ENCODE assay signal across 22 cellular contexts in the genomic region with DNA sequence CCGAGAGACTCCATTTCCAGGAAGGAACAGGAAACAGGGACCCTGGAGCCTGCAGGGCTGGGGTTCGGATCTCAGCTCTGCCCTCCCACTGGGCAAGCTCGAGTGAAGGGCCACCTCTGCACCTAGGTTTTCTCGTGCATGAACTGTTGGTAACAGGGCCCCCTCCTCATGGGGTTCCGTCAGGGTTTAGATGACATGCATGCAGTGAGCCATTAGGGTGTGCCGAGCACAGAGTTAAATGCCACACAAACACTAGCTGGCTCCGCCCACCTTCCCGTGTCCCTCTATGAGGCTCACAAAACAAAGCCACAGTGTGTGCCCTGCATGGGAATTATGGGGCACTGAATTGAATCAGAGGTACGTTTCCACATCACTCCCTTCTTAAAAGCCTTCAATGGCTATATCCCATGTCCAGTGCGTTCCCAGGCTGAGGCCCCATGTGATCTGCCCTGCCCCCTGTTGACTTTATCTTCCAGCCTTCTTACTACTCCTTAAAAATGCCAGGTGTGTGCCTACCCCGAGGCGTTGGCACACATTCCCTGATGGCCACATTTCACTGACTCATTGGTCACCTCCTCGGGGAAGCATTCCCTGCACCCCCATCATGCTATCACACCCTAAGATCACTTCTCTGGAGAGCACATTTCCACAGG. TPM values are rescaled to one million over a fixed set of nuclear protein-coding genes. Genes with fewer than 3 reads are reported as not detected.
DNase-seq lines count a peak whose midpoint lies in the region; ATAC-seq, FAIRE-seq and TF ChIP-seq lines count a peak whose summit lies in the region.
"Had no signal": no experiment of that assay in that cellular context is flagged by ENCODE, and none has a peak within 500 bp of the region (broad histone marks: within the 10 kb centered on the region; RNA-seq: fewer than 3 reads in every experiment).

No MANE protein-coding gene starts in this region.

- FAIRE-seq in K562 (lab: Jason Lieb, UNC), result no peak
- FAIRE-seq: H54, islet of Langerhans had no signal

- H3K9ac ChIP-seq in BLaER1, result no peak overlapping the region
- H3K9ac ChIP-seq in K562 (ENCODE audit: insufficient read depth in 1 of 2, low read depth in 2 of 2, low read length in 2 of 2), result peak overlapping the region in 1 of 2 experiments; percentile 14; a peak in 1 of 4 replicates
- H3K9ac ChIP-seq in neuronal stem cell (ENCODE audit: low read depth, low read length, poor library complexity), result no peak overlapping the region

- H3K79me1 ChIP-seq in neuronal stem cell (ENCODE audit: low read depth, low read length), result no peaks in the 10 kb centered on the region

- BruUV-seq in K562 (replicated peaks; lab: Mats Ljungman, UMichigan), result no TSS peak

- H3K27ac Mint-ChIP-seq in IgD-negative memory B cell, result peak overlapping the region in 2 of 3 donors; percentile 4 to 24
- no peak overlapping the region for H3K27ac Mint-ChIP-seq in chondrocyte (ENCODE audit: unreplicated experiment)
- no peak overlapping the region for H3K27ac Mint-ChIP-seq in natural killer cell treated with Interleukin-12 subunit alpha and Interleukin-12 subunit beta and Interleukin-15 and Interleukin-18, amount 100 ng/mL, for 72 hours
- H3K27ac Mint-ChIP-seq: activated CD8-positive, alpha-beta T cell treated with anti-CD3 and anti-CD28 coated beads for 36 hours; activated naive CD8-positive, alpha-beta T cell treated with anti-CD3 and anti-CD28 coated beads, Interleukin-2, amount 50 U/mL, for 24 hours; activated T-helper 1 cell treated with anti-CD3 and anti-CD28 coated beads, Interleukin-12 subunit alpha, Interleukin-12 subunit beta, Interleukin-2, Interleukin-4 antibody, amounts not matched to agents 30 ng/mL and 10 ng/mL and 1 ng/mL, durations not matched to agents 14 hours and 24 hours and 36 hours had no signal

- DNase-seq in K562 (ENCODE audit: extremely low read depth in 1 of 4, low spot score in 3 of 4) (no peak), neuronal stem cell (ENCODE audit: low spot score) (no peak), chondrocyte (ENCODE audit: low spot score) (no peak)
- DNase-seq in natural killer cell treated with Interleukin-12 subunit alpha and Interleukin-12 subunit beta and Interleukin-15 and Interleukin-18, amount 100 ng/mL, for 72 hours (ENCODE audit: low spot score), result no peak
- DNase-seq: activated CD8-positive, alpha-beta T cell treated with anti-CD3 and anti-CD28 coated beads for 36 hours; activated naive CD8-positive, alpha-beta T cell treated with anti-CD3 and anti-CD28 coated beads, Interleukin-2, amount 50 U/mL, for 24 hours; mucosa of descending colon; NCI-H510A treated with DMSO at 0.1 percent for 48 hours; occipital lobe; stimulated activated CD4-positive, alpha-beta T cell treated with anti-CD3 and anti-CD28 coated beads, Interleukin-4, amount 100 ng/mL, for 24 hours; stimulated activated CD8-positive, alpha-beta memory T cell treated with anti-CD3 and anti-CD28 coated beads, Interleukin-4, amount 100 ng/mL, for 48 hours had no signal

- H2BK12ac ChIP-seq in neuronal stem cell (ENCODE audit: low read length), result no peak overlapping the region

- H3K27me3 Mint-ChIP-seq in IgD-negative memory B cell, result peaks cover 4% of the 10 kb centered on the region
- no peaks in the 10 kb centered on the region for H3K27me3 Mint-ChIP-seq in chondrocyte (ENCODE audit: low read depth)
- peaks cover 6 to 15% of the 10 kb centered on the region in 2 donors for H3K27me3 Mint-ChIP-seq in natural killer cell treated with Interleukin-12 subunit alpha and Interleukin-12 subunit beta and Interleukin-15 and Interleukin-18, amount 100 ng/mL, for 72 hours

- ATAC-seq in K562 (0 out of 3 replicates have a peak, but pooled peaks have one; percentile 27), GM18520 (IDR thresholded peaks at IDR 0.05; ENCODE audit: unreplicated experiment) (no peak), HG03045 (IDR thresholded peaks at IDR 0.05; ENCODE audit: unreplicated experiment) (no peak)
- ATAC-seq in natural killer cell treated with Interleukin-12 subunit alpha and Interleukin-12 subunit beta and Interleukin-15 and Interleukin-18, amount 100 ng/mL, for 72 hours, result no peak
- ATAC-seq: activated CD8-positive, alpha-beta T cell treated with anti-CD3 and anti-CD28 coated beads for 36 hours; activated naive CD8-positive, alpha-beta T cell treated with anti-CD3 and anti-CD28 coated beads, Interleukin-2, amount 50 U/mL, for 24 hours; mucosa of descending colon had no signal

- no peaks in the 10 kb centered on the region for H3K9me3 Mint-ChIP-seq in IgD-negative memory B cell
- peaks cover 2% of the 10 kb centered on the region for H3K9me3 Mint-ChIP-seq in chondrocyte (ENCODE audit: low read depth)
- no peaks in the 10 kb centered on the region for H3K9me3 Mint-ChIP-seq in natural killer cell treated with Interleukin-12 subunit alpha and Interleukin-12 subunit beta and Interleukin-15 and Interleukin-18, amount 100 ng/mL, for 72 hours
- H3K9me3 Mint-ChIP-seq: activated CD8-positive, alpha-beta T cell treated with anti-CD3 and anti-CD28 coated beads for 36 hours; activated naive CD8-positive, alpha-beta T cell treated with anti-CD3 and anti-CD28 coated beads, Interleukin-2, amount 50 U/mL, for 24 hours; activated T-helper 1 cell treated with anti-CD3 and anti-CD28 coated beads, Interleukin-12 subunit alpha, Interleukin-12 subunit beta, Interleukin-2, Interleukin-4 antibody, amounts not matched to agents 30 ng/mL and 10 ng/mL and 1 ng/mL, durations not matched to agents 14 hours and 24 hours and 36 hours had no signal

- no peak overlapping the region for H2AK5ac ChIP-seq in neuronal stem cell (ENCODE audit: low read depth, low read length)

- H2AFZ ChIP-seq in K562 (ENCODE audit: low read depth, low read length) (peak overlapping the region; percentile 26; the same call in 1 of the 2 replicates), neuronal stem cell (ENCODE audit: low read length) (no peak overlapping the region)

- 9% methylated on average over 13 of the region's 13 CpGs for WGBS in K562 (ENCODE audit: insufficient coverage, low coverage, missing lambda C conversion rate)
- no CpG with 5 or more reads among the region's 13 CpGs for WGBS in neuronal stem cell (ENCODE audit: extremely low coverage in 2 of 2, insufficient read length in 2 of 2, insufficient replicate concordance in 1 of 2), 2 donors

- H3K4me1 Mint-ChIP-seq in IgD-negative memory B cell (peaks cover 31 to 61% (median 39%) of the 10 kb centered on the region in 3 donors), chondrocyte (ENCODE audit: low read depth) (peaks cover 7% of the 10 kb centered on the region)
- H3K4me1 Mint-ChIP-seq in natural killer cell treated with Interleukin-12 subunit alpha and Interleukin-12 subunit beta and Interleukin-15 and Interleukin-18, amount 100 ng/mL, for 72 hours (ENCODE audit: low read depth in 2 of 2), result no peaks in the 10 kb centered on the region

- no peaks in the 10 kb centered on the region for H3K9me3 ChIP-seq in BLaER1
- H3K9me3 ChIP-seq in K562 (replicated peaks; ENCODE audit: control insufficient read depth, insufficient read depth, low read depth, low read length), result no peaks in the 10 kb centered on the region; the same call in 1 of the 2 replicates
- H3K9me3 ChIP-seq in neuronal stem cell (replicated peaks in 1 of 2; ENCODE audit: control insufficient read depth in 2 of 2, insufficient read depth in 1 of 2, low read depth in 1 of 2, low read length in 2 of 2), result peaks cover 0 to 6% of the 10 kb centered on the region in 2 donors
- H3K9me3 ChIP-seq: mucosa of descending colon, Peyer's patch, thoracic aorta had no signal

- TF ChIP-seq POLR2A in K562 (conservative IDR thresholded peaks at IDR 0.05), result no peak

- no peaks in the 10 kb centered on the region for H3K9me1 ChIP-seq in K562 (ENCODE audit: control insufficient read depth, insufficient read depth, low read length)

- H3K14ac ChIP-seq in neuronal stem cell (ENCODE audit: low read length), result no peak overlapping the region

- H3K18ac ChIP-seq in neuronal stem cell (ENCODE audit: low read length), result peak overlapping the region; percentile 22

- H3K4me3 Mint-ChIP-seq in IgD-negative memory B cell (peak overlapping the region in 3 of 4 donors; percentile 18 to 81 (median 39)), chondrocyte (ENCODE audit: unreplicated experiment) (no peak overlapping the region)
- no peak overlapping the region for H3K4me3 Mint-ChIP-seq in natural killer cell treated with Interleukin-12 subunit alpha and Interleukin-12 subunit beta and Interleukin-15 and Interleukin-18, amount 100 ng/mL, for 72 hours
- H3K4me3 Mint-ChIP-seq: activated CD8-positive, alpha-beta T cell treated with anti-CD3 and anti-CD28 coated beads for 36 hours; activated naive CD8-positive, alpha-beta T cell treated with anti-CD3 and anti-CD28 coated beads, Interleukin-2, amount 50 U/mL, for 24 hours; activated T-helper 1 cell treated with anti-CD3 and anti-CD28 coated beads, Interleukin-12 subunit alpha, Interleukin-12 subunit beta, Interleukin-2, Interleukin-4 antibody, amounts not matched to agents 30 ng/mL and 10 ng/mL and 1 ng/mL, durations not matched to agents 14 hours and 24 hours and 36 hours had no signal

- H3K27ac ChIP-seq in BLaER1 (no peak overlapping the region), K562 (ENCODE audit: extremely low read depth, low read depth, low read length) (no peak overlapping the region), neuronal stem cell (replicated peaks; ENCODE audit: low read length) (no peak overlapping the region)
- H3K27ac ChIP-seq: C4-2B, cardiac muscle cell, Peyer's patch, thoracic aorta had no signal

- no peaks in the 10 kb centered on the region; the same call in 1 of the 2 replicates for H3K27me3 ChIP-seq in BLaER1
- H3K27me3 ChIP-seq in K562 (ENCODE audit: control insufficient read depth in 2 of 2, insufficient read depth in 2 of 2, low read length in 2 of 2), result peaks cover 0 to 5% of the 10 kb centered on the region in 2 experiments; a peak in 2 of 5 replicates
- no peaks in the 10 kb centered on the region for H3K27me3 ChIP-seq in neuronal stem cell (ENCODE audit: control insufficient read depth in 3 of 3, insufficient read depth in 3 of 3, low read depth in 1 of 3, low read length in 3 of 3)
- H3K27me3 ChIP-seq: cardiac muscle cell, Peyer's patch had no signal

- no peak overlapping the region for H4K8ac ChIP-seq in neuronal stem cell (ENCODE audit: low read depth, low read length)

- in situ Hi-C loops in K562 (cut with MboI), result loop anchor here (10.0 kb wide), 1 partner anchor 373 kb away; no protein-coding TSS in a partner anchor

- intact Hi-C loops in K562 (cut with micrococcal nuclease), result loop anchor here (10.0 kb wide), 2 partner anchors 73 to 373 kb away; no protein-coding TSS in a partner anchor

- no peaks in the 10 kb centered on the region for H3K79me2 ChIP-seq in K562 (ENCODE audit: control insufficient read depth, insufficient read depth, low read length)

- H3K4me2 ChIP-seq in BLaER1 (peak overlapping the region; percentile 93), K562 (ENCODE audit: insufficient read depth, low read length) (peak overlapping the region; percentile 54), neuronal stem cell (ENCODE audit: insufficient read depth, low read length, poor library complexity, severe bottlenecking) (no peak overlapping the region)

- H3K4me1 ChIP-seq in BLaER1 (peaks cover 85% of the 10 kb centered on the region), K562 (replicated peaks in 1 of 2; ENCODE audit: control insufficient read depth in 2 of 2, insufficient read depth in 2 of 2, low read length in 2 of 2) (peaks cover 5 to 10% of the 10 kb centered on the region in 2 experiments; a peak in 4 of 5 replicates), neuronal stem cell (ENCODE audit: control insufficient read depth in 2 of 2, insufficient read depth in 1 of 2, low read depth in 1 of 2, low read length in 2 of 2) (peaks cover 0 to 9% of the 10 kb centered on the region in 2 donors)

- no peak overlapping the region for H2BK15ac ChIP-seq in neuronal stem cell (ENCODE audit: low read length)

- H3K36me3 ChIP-seq in BLaER1, result no peaks in the 10 kb centered on the region
- no peaks in the 10 kb centered on the region for H3K36me3 ChIP-seq in K562 (ENCODE audit: control insufficient read depth, insufficient read depth, low read length)
- H3K36me3 ChIP-seq in neuronal stem cell (replicated peaks in 1 of 2; ENCODE audit: control insufficient read depth in 2 of 2, insufficient read depth in 2 of 2, low read length in 2 of 2), result peaks cover 2 to 23% of the 10 kb centered on the region in 2 donors
- H3K36me3 ChIP-seq: cardiac muscle cell had no signal

- 0 out of 2 replicates have a peak overlapping the region, but pooled peaks have one; percentile 7 for H3K4me3 ChIP-seq in BLaER1
- no peak overlapping the region for H3K4me3 ChIP-seq in K562
- H3K4me3 ChIP-seq in neuronal stem cell (ENCODE audit: low read length in 2 of 2), result peak overlapping the region in 1 of 2 donors; percentile 36
- H3K4me3 ChIP-seq: cardiac muscle cell, mucosa of descending colon, Peyer's patch, thoracic aorta had no signal

- H3K4ac ChIP-seq in neuronal stem cell (ENCODE audit: low read length), result no peak overlapping the region

- no peak for TF ChIP-seq RAD21 in K562 (CRISPR knock-in tag; conservative IDR thresholded peaks at IDR 0.05 in 1 of 2, IDR thresholded peaks at IDR 0.05 in 1 of 2)

- H4K91ac ChIP-seq in neuronal stem cell (ENCODE audit: low read depth, low read length, poor library complexity), result no peak overlapping the region

- H2BK5ac ChIP-seq in neuronal stem cell (ENCODE audit: low read length), result no peak overlapping the region

- CTCF ChIA-PET in K562 (lab: Yijun Ruan, JAX; ENCODE audit: low intra/inter-chr PET ratio), result no interaction called here

- TF ChIP-seq CTCF in K562 (IDR thresholded peaks at IDR 0.05 in 2 of 3, conservative IDR thresholded peaks at IDR 0.05 in 1 of 3; ENCODE audit: insufficient read depth in 2 of 3, low read depth in 1 of 3, low read length in 3 of 3), result 0 out of 6 replicates have a peak, but pooled peaks of 1 of the 3 experiments have one; percentile 19
- TF ChIP-seq CTCF in chondrocyte (IDR thresholded peaks at IDR 0.05), result no peak

- H4K20me1 ChIP-seq in BLaER1, result peaks cover 13% of the 10 kb centered on the region; the same call in 1 of the 2 replicates
- H4K20me1 ChIP-seq in K562 (replicated peaks; ENCODE audit: control insufficient read depth, insufficient read depth, low read length), result no peaks in the 10 kb centered on the region

- POLR2A ChIA-PET in K562 (lab: Yijun Ruan, JAX), result interaction anchor here (0.6 kb wide), 1 partner anchor 376 kb away, joined by 3 read pairs; no protein-coding TSS in a partner anchor

- no peak for TF ChIP-seq EP300 in K562 (IDR thresholded peaks at IDR 0.05; ENCODE audit: low read length)

- H2BK120ac ChIP-seq in neuronal stem cell (ENCODE audit: low read depth, low read length), result no peak overlapping the region

- H3K36me3 Mint-ChIP-seq in IgD-negative memory B cell (no peaks in the 10 kb centered on the region), chondrocyte (ENCODE audit: low read depth) (peaks cover 4% of the 10 kb centered on the region)
- H3K36me3 Mint-ChIP-seq in natural killer cell treated with Interleukin-12 subunit alpha and Interleukin-12 subunit beta and Interleukin-15 and Interleukin-18, amount 100 ng/mL, for 72 hours, result no peaks in the 10 kb centered on the region

- H3K23ac ChIP-seq in neuronal stem cell (ENCODE audit: low read depth, low read length, poor library complexity), result no peak overlapping the region

RNA-seq across cellular contexts. Expression of gene GSDME, which starts 35.8 kb away (rescaled TPM):
- polyA plus RNA-seq in IgD-negative memory B cell (4.6 TPM), K562 (2011; rRNA removed) (1.9 and 16.7 TPM in 2 replicates), K562 (2014; fragmentation: Illumina TruSeq; extraction: Trizol) (0.42 and 0.84 TPM in 2 replicates), K562 (2014; fragmentation: Nextera tagmentation; extraction: Ambion mirVana) (under 1 TPM; 0.37 to 0.43 TPM), K562 (2014; rRNA removed) (1.3 and 2.1 TPM in 2 replicates)
- 5.0 and 5.6 TPM in 2 replicates for total RNA-seq in K562 (2011; cell fraction: chromatin; rRNA removed; ENCODE audit: low replicate concordance)
- total RNA-seq in K562 (2011; cell fraction: nucleolus; rRNA removed), result 2.1 and 2.7 TPM in 2 replicates
- total RNA-seq in K562 (2011; cell fraction: nucleoplasm; rRNA removed), result 3.8 and 4.4 TPM in 2 replicates
- total RNA-seq in K562 (2014; rRNA removed) (1.2 and 1.3 TPM in 2 replicates), K562 (2014; rRNA removed; fragmentation: Illumina TruSeq; extraction: Trizol) (0.55 and 0.61 TPM in 2 replicates), K562 (2015; rRNA removed; fragmentation: Illumina TruSeq; extraction: Trizol) (0.45 and 0.62 TPM in 2 replicates), K562 (2021) (0.67 and 1.1 TPM in 2 replicates), chondrocyte (19.8 to 23.9 TPM (median 23.6 TPM) in 3 replicates)
- polyA plus RNA-seq in K562 (2011; cell fraction: cytosol; rRNA removed), result 0.70 and 11.1 TPM in 2 replicates
- polyA plus RNA-seq in K562 (2011; cell fraction: nucleus; rRNA removed), result 3.9 and 38.2 TPM in 2 replicates
- polyA plus RNA-seq in K562 (2012), result 3.9 and 12.2 TPM in 2 replicates
- polyA minus RNA-seq in K562 (2011; rRNA and poly(A)+ RNA removed), result 2.2 and 24.2 TPM in 2 replicates
- polyA minus RNA-seq in K562 (2011; cell fraction: cytosol; rRNA and poly(A)+ RNA removed), result 0.95 and 7.7 TPM in 2 replicates
- 1.3 and 25.1 TPM in 2 replicates for polyA minus RNA-seq in K562 (2011; cell fraction: nucleus; rRNA and poly(A)+ RNA removed)
- 15.1 TPM for polyA plus RNA-seq in neuronal stem cell (2013, experiment 1 of 2)
- 15.8 TPM for polyA plus RNA-seq in neuronal stem cell (2013, experiment 2 of 2)
- 1 to 10 TPM; 3.5 to 5.2 TPM for total RNA-seq in natural killer cell treated with Interleukin-12 subunit alpha and Interleukin-12 subunit beta and Interleukin-15 and Interleukin-18, amount 100 ng/mL, for 72 hours

Comparison
In these comparisons a context has a peak if more than half of its experiments do, and no peak if none do; other contexts are left out.
1. H3K27ac Mint-ChIP-seq: peak in IgD-negative memory B cell (2 of 3); none in chondrocyte (single experiment) and natural killer cell treated with Interleukin-12 subunit alpha and Interleukin-12 subunit beta and Interleukin-15 and Interleukin-18, amount 100 ng/mL, for 72 hours (0 of 2).
2. H3K4me3 Mint-ChIP-seq: peak in IgD-negative memory B cell (3 of 4); none in chondrocyte (single experiment) and natural killer cell treated with Interleukin-12 subunit alpha and Interleukin-12 subunit beta and Interleukin-15 and Interleukin-18, amount 100 ng/mL, for 72 hours (single experiment).